In genomic region chr5:81151546-81151945, GRCh38 we compare ENCODE assay signal across 24 cellular contexts.
A peak's percentile ranks its signal among the peaks of the same experiment; 100 is the strongest.
DNase-seq lines count a peak whose midpoint lies in the region; ATAC-seq, FAIRE-seq and TF ChIP-seq lines count a peak whose summit lies in the region.
"Had no signal": no experiment of that assay in that cellular context is flagged by ENCODE, and none has a peak within 500 bp of the region (broad histone marks: within the 10 kb centered on the region; RNA-seq: fewer than 3 reads in every experiment).

No MANE protein-coding gene starts in this region.

- no peaks in the 10 kb centered on the region for H3K9me2 ChIP-seq in GM23248 (ENCODE audit: insufficient read depth)

- peaks cover under 1% of the 10 kb centered on the region for H3K36me3 Mint-ChIP-seq in neural progenitor cell

- no peaks in the 10 kb centered on the region; the same call in 1 of the 2 replicates for H3K27me3 ChIP-seq in GM23248 (replicated peaks; ENCODE audit: insufficient read depth)
- no peaks in the 10 kb centered on the region for H3K27me3 ChIP-seq in SJCRH30
- H3K27me3 ChIP-seq in esophagus muscularis mucosa = no peaks in the 10 kb centered on the region
- no peaks in the 10 kb centered on the region for H3K27me3 ChIP-seq in neural progenitor cell
- H3K27me3 ChIP-seq in spleen (replicated peaks in 1 of 7) = no peaks in the 10 kb centered on the region
- H3K27me3 ChIP-seq: pancreas had no signal

- H4K20me1 ChIP-seq in GM23248 (ENCODE audit: insufficient read depth) = no peaks in the 10 kb centered on the region
- H4K20me1 ChIP-seq in neural progenitor cell (ENCODE audit: low read depth) = no peaks in the 10 kb centered on the region

- H3K9ac ChIP-seq in GM23248 (no peak overlapping the region), neural progenitor cell (no peak overlapping the region)
- H3K9ac ChIP-seq: KMS-11 had no signal

- H3F3A ChIP-seq in GM23248 (ENCODE audit: insufficient read depth) (no peaks in the 10 kb centered on the region), neural progenitor cell (ENCODE audit: low read depth) (no peaks in the 10 kb centered on the region)

- H3K4me1 Mint-ChIP-seq in neural progenitor cell = peaks cover 18% of the 10 kb centered on the region

- peak overlapping the region; percentile 28 for H3K27ac Mint-ChIP-seq in neural progenitor cell
- H3K27ac Mint-ChIP-seq: effector memory CD8-positive, alpha-beta T cell; mesothelial cell of epicardium; T-helper 17 cell had no signal

- H3K27ac ChIP-seq in GM23248 = no peak overlapping the region
- no peak overlapping the region for H3K27ac ChIP-seq in SJCRH30
- no peak overlapping the region for H3K27ac ChIP-seq in esophagus muscularis mucosa (replicated peaks in 1 of 4)
- no peak overlapping the region for H3K27ac ChIP-seq in neural progenitor cell
- H3K27ac ChIP-seq in spleen = no peak overlapping the region
- H3K27ac ChIP-seq: HL-60, KMS-11, pancreas had no signal

- peak; percentile 36 for DNase-seq in GM23248
- peak; percentile 40 to 63 for DNase-seq in SJCRH30
- DNase-seq in esophagus muscularis mucosa (ENCODE audit: extremely low spot score) = peak; percentile 31
- no peak for DNase-seq in neural progenitor cell (ENCODE audit: low spot score)
- DNase-seq in GM19239 (ENCODE audit: insufficient read length, low spot score) = no peak
- DNase-seq in spleen = no peak
- no peak for DNase-seq in stimulated activated CD8-positive, alpha-beta memory T cell treated with anti-CD3 and anti-CD28 coated beads, Interleukin-4, amount 100 ng/mL, for 48 hours
- DNase-seq: activated naive CD4-positive, alpha-beta T cell; C1 segment of cervical spinal cord; caudate nucleus; DMS79; effector memory CD8-positive, alpha-beta T cell; glutamatergic neuron; islet precursor cell; NCI-H1930; NCI-H69; pancreas; T-helper 17 cell had no signal

- H3K36me3 ChIP-seq in GM23248 (ENCODE audit: low read depth) = no peaks in the 10 kb centered on the region
- no peaks in the 10 kb centered on the region for H3K36me3 ChIP-seq in SJCRH30
- H3K36me3 ChIP-seq in esophagus muscularis mucosa = no peaks in the 10 kb centered on the region
- no peaks in the 10 kb centered on the region for H3K36me3 ChIP-seq in neural progenitor cell
- H3K36me3 ChIP-seq in spleen = no peaks in the 10 kb centered on the region
- H3K36me3 ChIP-seq: pancreas had no signal

- no peak for ATAC-seq in GM21576 (IDR thresholded peaks at IDR 0.05; ENCODE audit: unreplicated experiment)
- ATAC-seq: activated CD4-positive, CD25-positive, alpha-beta regulatory T cell treated with anti-CD3 and anti-CD28 coated beads, Interleukin-2, amount 50 U/mL, for 24 hours; effector memory CD8-positive, alpha-beta T cell; pancreas; T-helper 17 cell had no signal

- 27 to 36% methylated on average over 1 of the region's 1 CpG for WGBS in GM23248 (ENCODE audit: low coverage in 1 of 2, low lambda C conversion rate in 2 of 2, missing lambda C conversion rate in 2 of 2), 2 experiments
- 37% methylated on average over 1 of the region's 1 CpG for WGBS in esophagus muscularis mucosa
- 18 to 52% (median 25%) methylated on average over 1 of the region's 1 CpG for WGBS in spleen, 5 donors

- TF ChIP-seq POLR2A in esophagus muscularis mucosa (IDR thresholded peaks at IDR 0.05; ENCODE audit: low read depth) (no peak), spleen (IDR thresholded peaks at IDR 0.05) (no peak)

- H3K79me2 ChIP-seq in GM23248 (ENCODE audit: insufficient read depth) (no peaks in the 10 kb centered on the region), neural progenitor cell (ENCODE audit: low read depth) (no peaks in the 10 kb centered on the region)

- H3K27me3 Mint-ChIP-seq in neural progenitor cell (ENCODE audit: insufficient read depth, low read depth) = no peaks in the 10 kb centered on the region
- H3K27me3 Mint-ChIP-seq: effector memory CD8-positive, alpha-beta T cell; T-helper 17 cell had no signal

- H2AFZ ChIP-seq in GM23248 = no peak overlapping the region
- no peak overlapping the region for H2AFZ ChIP-seq in neural progenitor cell (replicated peaks)

- intact Hi-C loops in esophagus muscularis mucosa (cut with DNase I) = no loop called here
- intact Hi-C loops in spleen (cut with DNase I; ENCODE audit: low total_unique reads) = no loop called here

- H3K4me2 ChIP-seq in GM23248 (ENCODE audit: unreplicated experiment) (no peak overlapping the region), neural progenitor cell (no peak overlapping the region)
- H3K4me2 ChIP-seq: KMS-11 had no signal

- H3K4me1 ChIP-seq in GM23248 (ENCODE audit: insufficient read depth) = no peaks in the 10 kb centered on the region
- H3K4me1 ChIP-seq in SJCRH30 = peaks cover 27% of the 10 kb centered on the region
- H3K4me1 ChIP-seq in esophagus muscularis mucosa = no peaks in the 10 kb centered on the region
- no peaks in the 10 kb centered on the region for H3K4me1 ChIP-seq in neural progenitor cell
- H3K4me1 ChIP-seq in spleen = no peaks in the 10 kb centered on the region
- H3K4me1 ChIP-seq: pancreas had no signal

- H3K4me3 Mint-ChIP-seq in neural progenitor cell = no peak overlapping the region
- H3K4me3 Mint-ChIP-seq: effector memory CD8-positive, alpha-beta T cell; mesothelial cell of epicardium; T-helper 17 cell had no signal

- peaks cover 7% of the 10 kb centered on the region for H3K9me3 Mint-ChIP-seq in neural progenitor cell

- no peak for TF ChIP-seq EP300 in esophagus muscularis mucosa (IDR thresholded peaks at IDR 0.05)

- TF ChIP-seq CTCF in esophagus muscularis mucosa (IDR thresholded peaks at IDR 0.05) (no peak), neural progenitor cell (IDR thresholded peaks at IDR 0.05) (no peak), spleen (IDR thresholded peaks at IDR 0.05 in 8 of 11, conservative IDR thresholded peaks at IDR 0.05 in 3 of 11) (no peak)

- FAIRE-seq in GM19239 (lab: Jason Lieb, UNC) = no peak
- FAIRE-seq: pancreas, RCC 7860 had no signal

- H3K9me3 ChIP-seq in GM23248 (ENCODE audit: low read depth) (no peaks in the 10 kb centered on the region), SJCRH30 (replicated peaks) (peaks cover 15% of the 10 kb centered on the region), esophagus muscularis mucosa (peaks cover 0 to 19% (median 11%) of the 10 kb centered on the region in 4 donors), neural progenitor cell (ENCODE audit: low read depth) (no peaks in the 10 kb centered on the region), spleen (peaks cover 0 to 19% (median 15%) of the 10 kb centered on the region in 8 donors)

- H3K4me3 ChIP-seq in GM23248 (no peak overlapping the region), SJCRH30 (no peak overlapping the region), esophagus muscularis mucosa (no peak overlapping the region), neural progenitor cell (no peak overlapping the region), spleen (no peak overlapping the region)
- H3K4me3 ChIP-seq: pancreas had no signal

- in situ Hi-C loops in GM23248 (cut with MboI) = no loop called here

Comparison
In these comparisons a context has a peak if more than half of its experiments do, and no peak if none do; other contexts are left out.
1. DNase-seq: peak in GM23248 (single experiment), SJCRH30 (2 of 2) and esophagus muscularis mucosa (single experiment); none in neural progenitor cell (single experiment), GM19239 (single experiment), spleen (single experiment) and stimulated activated CD8-positive, alpha-beta memory T cell treated with anti-CD3 and anti-CD28 coated beads, Interleukin-4, amount 100 ng/mL, for 48 hours (single experiment).